ENCODE assay signal across 1 cellular context in genomic region chr7:12896316-12896715, GRCh38.
TF ChIP-seq lines count a peak whose summit lies in the region.

No MANE protein-coding gene starts in this region.

TF ChIP-seq in GM23338, 12 proteins besides CTCF, POLR2A, EP300 and RAD21 (continued from another document):
- TF ChIP-seq, protein P1, sequence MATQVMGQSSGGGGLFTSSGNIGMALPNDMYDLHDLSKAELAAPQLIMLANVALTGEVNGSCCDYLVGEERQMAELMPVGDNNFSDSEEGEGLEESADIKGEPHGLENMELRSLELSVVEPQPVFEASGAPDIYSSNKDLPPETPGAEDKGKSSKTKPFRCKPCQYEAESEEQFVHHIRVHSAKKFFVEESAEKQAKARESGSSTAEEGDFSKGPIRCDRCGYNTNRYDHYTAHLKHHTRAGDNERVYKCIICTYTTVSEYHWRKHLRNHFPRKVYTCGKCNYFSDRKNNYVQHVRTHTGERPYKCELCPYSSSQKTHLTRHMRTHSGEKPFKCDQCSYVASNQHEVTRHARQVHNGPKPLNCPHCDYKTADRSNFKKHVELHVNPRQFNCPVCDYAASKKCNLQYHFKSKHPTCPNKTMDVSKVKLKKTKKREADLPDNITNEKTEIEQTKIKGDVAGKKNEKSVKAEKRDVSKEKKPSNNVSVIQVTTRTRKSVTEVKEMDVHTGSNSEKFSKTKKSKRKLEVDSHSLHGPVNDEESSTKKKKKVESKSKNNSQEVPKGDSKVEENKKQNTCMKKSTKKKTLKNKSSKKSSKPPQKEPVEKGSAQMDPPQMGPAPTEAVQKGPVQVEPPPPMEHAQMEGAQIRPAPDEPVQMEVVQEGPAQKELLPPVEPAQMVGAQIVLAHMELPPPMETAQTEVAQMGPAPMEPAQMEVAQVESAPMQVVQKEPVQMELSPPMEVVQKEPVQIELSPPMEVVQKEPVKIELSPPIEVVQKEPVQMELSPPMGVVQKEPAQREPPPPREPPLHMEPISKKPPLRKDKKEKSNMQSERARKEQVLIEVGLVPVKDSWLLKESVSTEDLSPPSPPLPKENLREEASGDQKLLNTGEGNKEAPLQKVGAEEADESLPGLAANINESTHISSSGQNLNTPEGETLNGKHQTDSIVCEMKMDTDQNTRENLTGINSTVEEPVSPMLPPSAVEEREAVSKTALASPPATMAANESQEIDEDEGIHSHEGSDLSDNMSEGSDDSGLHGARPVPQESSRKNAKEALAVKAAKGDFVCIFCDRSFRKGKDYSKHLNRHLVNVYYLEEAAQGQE (IDR thresholded peaks at IDR 0.05; ENCODE audit: unreplicated experiment): no peak
- TF ChIP-seq CREB1 (CRISPR knock-in tag; IDR thresholded peaks at IDR 0.05; ENCODE audit: low read depth): no peak
- TF ChIP-seq ZNF331 (CRISPR knock-in tag; IDR thresholded peaks at IDR 0.05; ENCODE audit: low read depth): no peak
- TF ChIP-seq JUNB (IDR thresholded peaks at IDR 0.05; ENCODE audit: unreplicated experiment): no peak
- TF ChIP-seq EZH2phosphoT487 (IDR thresholded peaks at IDR 0.05; ENCODE audit: unreplicated experiment): no peak
- TF ChIP-seq NANOG (IDR thresholded peaks at IDR 0.05; ENCODE audit: borderline replicate concordance): no peak
- TF ChIP-seq ZNF114 (CRISPR knock-in tag; IDR thresholded peaks at IDR 0.05): no peak
